Comparison of ENCODE assay signal across 22 cellular contexts in genomic region chr17:62692159-62692651, GRCh38.
"Had no signal": no experiment of that assay in that cellular context is flagged by ENCODE, and none has a peak within 500 bp of the region (broad histone marks: within the 10 kb centered on the region; RNA-seq: fewer than 3 reads in every experiment).

No MANE protein-coding gene starts in this region.

- H3K27me3 ChIP-seq: gastroesophageal sphincter, neural progenitor cell, vagina had no signal

- DNase-seq: activated CD4-positive, alpha-beta T cell treated with anti-CD3 and anti-CD28 coated beads, Interleukin-2, amount 10 ng/mL, durations not matched to agents 7 days and 5 days; activated CD4-positive, CD25-positive, alpha-beta regulatory T cell treated with anti-CD3 and anti-CD28 coated beads, Interleukin-2, amount 50 U/mL, for 72 hours; activated CD8-positive, alpha-beta T cell treated with anti-CD3 and anti-CD28 coated beads, Interleukin-2, amount 10 ng/mL, durations not matched to agents 7 days and 5 days; activated naive CD4-positive, alpha-beta T cell; activated naive CD8-positive, alpha-beta T cell treated with anti-CD3 and anti-CD28 coated beads, Interleukin-2, amount 10 ng/mL, durations not matched to agents 7 days and 5 days; amygdala; cerebellar nuclear complex; head of caudate nucleus; hypothalamus; left ventricle myocardium superior; mammary epithelial cell; naive thymus-derived CD8-positive, alpha-beta T cell; stimulated activated CD4-positive, alpha-beta T cell treated with anti-CD3 and anti-CD28 coated beads, Interleukin-2, amount 100 ng/mL, for 48 hours; stimulated activated CD8-positive, alpha-beta memory T cell treated with anti-CD3 and anti-CD28 coated beads, Interleukin-4, amount 100 ng/mL, for 48 hours; stimulated activated naive B cell treated with anti-CD40 and anti-IgM and Interleukin-4, amounts not matched to agents 10 μg/mL and 1 μg/mL and 100 μg/mL, for 72 hours; trophoblast cell had no signal

- H3K9me3 ChIP-seq: gastroesophageal sphincter, prostate gland, vagina had no signal

- H3K36me3 ChIP-seq: neural progenitor cell, prostate gland had no signal

- H3K4me3 ChIP-seq: coronary artery, gastroesophageal sphincter, neural progenitor cell, prostate gland, vagina had no signal

- H2AFZ ChIP-seq: neural progenitor cell had no signal

- ATAC-seq: activated CD8-positive, alpha-beta T cell treated with anti-CD3 and anti-CD28 coated beads, Interleukin-2, amount 10 ng/mL, durations not matched to agents 7 days and 5 days; gastroesophageal sphincter; naive thymus-derived CD8-positive, alpha-beta T cell; stimulated activated naive B cell treated with anti-CD40 and anti-IgM and Interleukin-4, amounts not matched to agents 10 μg/mL and 1 μg/mL and 100 μg/mL, for 72 hours had no signal

- H3K9ac ChIP-seq: neural progenitor cell had no signal

- H3K4me1 ChIP-seq: gastroesophageal sphincter, prostate gland had no signal

- H3K4me2 ChIP-seq: neural progenitor cell had no signal

- H3K27ac ChIP-seq: coronary artery, gastroesophageal sphincter, neural progenitor cell, prostate gland, VCaP had no signal
